Comparison of ENCODE assay signal across 20 cellular contexts in the genomic region with DNA sequence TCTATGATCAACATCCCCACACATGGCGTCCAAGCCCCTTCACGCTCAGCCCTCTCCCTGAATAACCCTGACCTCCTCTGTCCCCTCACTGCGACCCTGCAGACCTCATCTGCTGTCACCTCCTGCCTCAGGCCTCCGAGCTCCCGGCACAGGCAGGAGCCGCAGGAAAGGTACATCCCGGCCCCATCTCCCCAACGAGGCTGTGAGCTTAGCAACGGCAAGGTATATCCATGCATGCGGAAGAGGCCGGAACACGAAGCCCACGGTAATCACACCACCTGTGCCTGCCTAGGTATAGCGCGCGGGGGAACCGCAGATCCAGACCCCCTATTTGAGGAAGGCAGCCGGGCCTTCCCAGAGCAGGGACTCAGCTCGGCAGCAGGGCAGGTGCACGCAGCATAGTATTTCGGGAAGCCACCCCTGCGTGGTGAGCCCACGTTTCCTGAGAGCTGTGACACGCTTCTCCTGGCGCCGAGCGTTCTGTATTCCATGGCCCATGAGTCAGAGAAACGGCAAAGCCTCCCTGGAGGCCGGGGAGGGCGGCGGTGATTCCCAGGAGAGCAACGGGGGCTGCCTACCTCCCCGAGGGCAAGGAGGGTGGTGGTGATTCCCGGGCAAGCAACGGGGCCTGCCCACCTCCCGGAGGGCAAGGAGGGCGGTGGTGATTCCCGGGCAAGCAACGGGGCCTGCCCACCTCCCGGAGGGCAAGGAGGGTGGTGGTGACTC.
"Had no signal": no experiment of that assay in that cellular context is flagged by ENCODE, and none has a peak within 500 bp of the region (broad histone marks: within the 10 kb centered on the region; RNA-seq: fewer than 3 reads in every experiment).

No MANE protein-coding gene starts in this region.

- H3K27ac ChIP-seq: cardiac muscle cell, colonic mucosa, foreskin keratinocyte, parathyroid adenoma, right atrium auricular region had no signal

- H3K9me3 ChIP-seq: colonic mucosa, right atrium auricular region had no signal

- H3K36me3 ChIP-seq: cardiac muscle cell, colonic mucosa, right atrium auricular region had no signal

- H3K4me1 Mint-ChIP-seq: activated naive CD8-positive, alpha-beta T cell treated with anti-CD3 and anti-CD28 coated beads for 36 hours had no signal

- H3K4me1 ChIP-seq: colonic mucosa, foreskin keratinocyte, parathyroid adenoma, right atrium auricular region had no signal

- H3K27me3 ChIP-seq: cardiac muscle cell, colonic mucosa, foreskin keratinocyte, right atrium auricular region had no signal

- H3K27me3 Mint-ChIP-seq: activated naive CD8-positive, alpha-beta T cell treated with anti-CD3 and anti-CD28 coated beads for 36 hours; stimulated activated naive CD8-positive, alpha-beta T cell treated with anti-CD3 and anti-CD28 coated beads, Interleukin-15, amount 100 ng/mL, for 72 hours had no signal

- H3K4me3 Mint-ChIP-seq: activated naive CD8-positive, alpha-beta T cell treated with anti-CD3 and anti-CD28 coated beads for 36 hours; stimulated activated naive CD8-positive, alpha-beta T cell treated with anti-CD3 and anti-CD28 coated beads, Interleukin-15, amount 100 ng/mL, for 72 hours; T-helper 1 cell treated with Interleukin-12 subunit alpha and Interleukin-12 subunit beta and Interleukin-4 antibody, amounts not matched to agents 30 μg/mL and 1 μg/mL, for 36 hours had no signal

- H3K4me3 ChIP-seq: cardiac muscle cell, colonic mucosa, right atrium auricular region had no signal

- H3K27ac Mint-ChIP-seq: activated naive CD8-positive, alpha-beta T cell treated with anti-CD3 and anti-CD28 coated beads for 36 hours; T-helper 1 cell treated with Interleukin-12 subunit alpha and Interleukin-12 subunit beta and Interleukin-4 antibody, amounts not matched to agents 30 μg/mL and 1 μg/mL, for 36 hours had no signal

- DNase-seq: activated CD4-positive, alpha-beta T cell treated with anti-CD3 and anti-CD28 coated beads, Interleukin-2, amount 50 U/mL, for 1 hour; activated CD8-positive, alpha-beta memory T cell treated with anti-CD3 and anti-CD28 coated beads, Interleukin-2, amount 50 U/mL, for 4 hours; activated gamma-delta T cell treated with Interleukin-2 at 50 U/mL for 16 hours; activated naive CD8-positive, alpha-beta T cell treated with anti-CD3 and anti-CD28 coated beads for 36 hours; amniotic stem cell; colonic mucosa; foreskin keratinocyte; hippocampal formation; islet precursor cell; midbrain; small intestine; stimulated activated CD4-positive, alpha-beta T cell treated with anti-CD3 and anti-CD28 coated beads, Interleukin-4, amount 100 ng/mL, for 1 hour; stimulated activated naive CD8-positive, alpha-beta T cell treated with anti-CD3 and anti-CD28 coated beads, Interleukin-15, amount 100 ng/mL, for 72 hours; trophoblast cell had no signal

- ATAC-seq: activated CD4-positive, CD25-positive, alpha-beta regulatory T cell treated with anti-CD3 and anti-CD28 coated beads, Interleukin-2, amount 50 U/mL, for 24 hours; foreskin keratinocyte; left lobe of liver; stimulated activated naive CD8-positive, alpha-beta T cell treated with anti-CD3 and anti-CD28 coated beads, Interleukin-15, amount 100 ng/mL, for 72 hours had no signal
